34 cellular contexts compared by ENCODE assay signal in genomic region chr19:39819786-39820185, GRCh38. TPM values are rescaled to one million over a fixed set of nuclear protein-coding genes. Genes with fewer than 3 reads are reported as not detected.
"Had no signal": no experiment of that assay in that cellular context is flagged by ENCODE, and none has a peak within 500 bp of the region (broad histone marks: within the 10 kb centered on the region; RNA-seq: fewer than 3 reads in every experiment).

No MANE protein-coding gene starts in this region.

- H3K36me3 ChIP-seq: adrenal gland, breast epithelium, SJSA1 had no signal

- H3K27ac Mint-ChIP-seq: activated CD4-positive, alpha-beta T cell treated with anti-CD3 and anti-CD28 coated beads for 36 hours; activated CD8-positive, alpha-beta T cell treated with anti-CD3 and anti-CD28 coated beads, Interleukin-2, amount 10 ng/mL, durations not matched to agents 7 days and 5 days; activated naive CD4-positive, alpha-beta T cell treated with anti-CD3 and anti-CD28 coated beads for 36 hours; activated T-cell treated with anti-CD3 and anti-CD28 coated beads, Interleukin-2, amount 50 U/mL, for 24 hours; T-helper 1 cell treated with Interleukin-12 subunit alpha and Interleukin-12 subunit beta and Interleukin-4 antibody, amounts not matched to agents 30 μg/mL and 1 μg/mL, for 36 hours; T-helper 2 cell treated with Interferon-gamma antibody and Interleukin-4, amounts not matched to agents 5 μg/mL and 100 μg/mL, for 36 hours; WTC11 had no signal

- H3K4me3 Mint-ChIP-seq: activated CD4-positive, alpha-beta T cell treated with anti-CD3 and anti-CD28 coated beads for 36 hours; activated CD4-positive, alpha-beta T cell treated with anti-CD3 and anti-CD28 coated beads, Interleukin-2, amount 10 ng/mL, durations not matched to agents 7 days and 5 days; activated CD8-positive, alpha-beta T cell treated with anti-CD3 and anti-CD28 coated beads, Interleukin-2, amount 10 ng/mL, durations not matched to agents 7 days and 5 days; activated naive CD4-positive, alpha-beta T cell treated with anti-CD3 and anti-CD28 coated beads for 36 hours; activated T-cell treated with anti-CD3 and anti-CD28 coated beads, Interleukin-2, amount 50 U/mL, for 24 hours; T-helper 1 cell treated with Interleukin-12 subunit alpha and Interleukin-12 subunit beta and Interleukin-4 antibody, amounts not matched to agents 30 μg/mL and 1 μg/mL, for 36 hours; T-helper 2 cell treated with Interferon-gamma antibody and Interleukin-4, amounts not matched to agents 5 μg/mL and 100 μg/mL, for 36 hours; WTC11 had no signal

- ATAC-seq: activated CD4-positive, alpha-beta T cell treated with anti-CD3 and anti-CD28 coated beads for 36 hours; activated CD4-positive, CD25-positive, alpha-beta regulatory T cell treated with anti-CD3 and anti-CD28 coated beads, Interleukin-2, amount 50 U/mL, for 24 hours; activated CD8-positive, alpha-beta T cell treated with anti-CD3 and anti-CD28 coated beads, Interleukin-2, amount 10 ng/mL, durations not matched to agents 7 days and 5 days; activated naive CD4-positive, alpha-beta T cell treated with anti-CD3 and anti-CD28 coated beads, Interleukin-2, amount 50 U/mL, for 72 hours; body of pancreas; Panc1; WTC11 had no signal

- H3K4me1 ChIP-seq: breast epithelium had no signal

- DNase-seq: activated CD4-positive, alpha-beta T cell treated with anti-CD3 and anti-CD28 coated beads for 36 hours; activated CD4-positive, alpha-beta T cell treated with anti-CD3 and anti-CD28 coated beads, Interleukin-2, amount 10 ng/mL, durations not matched to agents 7 days and 5 days; activated CD4-positive, alpha-beta T cell treated with anti-CD3 and anti-CD28 coated beads, Interleukin-2, amount 50 U/mL, for 48 hours; activated CD8-positive, alpha-beta T cell treated with anti-CD3 and anti-CD28 coated beads, Interleukin-2, amount 10 ng/mL, durations not matched to agents 7 days and 5 days; activated gamma-delta T cell treated with Interleukin-2 at 50 U/mL for 16 hours; activated naive CD4-positive, alpha-beta T cell treated with anti-CD3 and anti-CD28 coated beads for 36 hours; activated T-cell treated with anti-CD3 and anti-CD28 coated beads, Interleukin-2, amount 50 U/mL, for 24 hours; adrenal gland; body of pancreas; MM.1S; NCI-H1105; NCI-H1417 treated with DMSO at 0.1 percent for 48 hours; NCI-H1694; NCI-H1930; NCI-H2081 treated with DMSO at 0.1 percent for 48 hours; NCI-H226; NCI-H446 treated with DMSO at 0.1 percent for 48 hours; NCI-H524; NCI-H69; SHP77 treated with DMSO at 0.1 percent for 48 hours; SK-N-SH had no signal

- H3K9ac ChIP-seq: KMS-11, SK-N-SH had no signal

- H3K4me3 ChIP-seq: adrenal gland, body of pancreas, breast epithelium, SJSA1 had no signal

- H3K9me3 ChIP-seq: adrenal gland, body of pancreas, breast epithelium, SJSA1, SK-N-SH had no signal

- H3K9me3 Mint-ChIP-seq: activated CD4-positive, alpha-beta T cell treated with anti-CD3 and anti-CD28 coated beads, Interleukin-2, amount 10 ng/mL, durations not matched to agents 7 days and 5 days; activated naive CD4-positive, alpha-beta T cell treated with anti-CD3 and anti-CD28 coated beads for 36 hours; activated naive CD4-positive, alpha-beta T cell treated with anti-CD3 and anti-CD28 coated beads, Interleukin-2, amount 50 U/mL, for 72 hours; activated T-cell treated with anti-CD3 and anti-CD28 coated beads, Interleukin-2, amount 50 U/mL, for 24 hours; T-helper 1 cell treated with Interleukin-12 subunit alpha and Interleukin-12 subunit beta and Interleukin-4 antibody, amounts not matched to agents 30 μg/mL and 1 μg/mL, for 36 hours; T-helper 2 cell treated with Interferon-gamma antibody and Interleukin-4, amounts not matched to agents 5 μg/mL and 100 μg/mL, for 36 hours; WTC11 had no signal

- FAIRE-seq: astrocyte, TTC549 had no signal

- H3K36me3 Mint-ChIP-seq: activated naive CD4-positive, alpha-beta T cell treated with anti-CD3 and anti-CD28 coated beads, Interleukin-2, amount 50 U/mL, for 72 hours; WTC11 had no signal

- H3K27me3 ChIP-seq: adrenal gland, body of pancreas, breast epithelium, SJSA1 had no signal

- H3K27ac ChIP-seq: adrenal gland, body of pancreas, breast epithelium, KMS-11, SJSA1 had no signal

- H3K4me2 ChIP-seq: KMS-11, SK-N-SH had no signal

- H3K27me3 Mint-ChIP-seq: activated CD4-positive, alpha-beta T cell treated with anti-CD3 and anti-CD28 coated beads for 36 hours; activated CD4-positive, alpha-beta T cell treated with anti-CD3 and anti-CD28 coated beads, Interleukin-2, amount 10 ng/mL, durations not matched to agents 7 days and 5 days; activated T-cell treated with anti-CD3 and anti-CD28 coated beads, Interleukin-2, amount 50 U/mL, for 24 hours had no signal

RNA-seq across cellular contexts. Expression of gene LEUTX, which starts 41.1 kb away (rescaled TPM):
- total RNA-seq: activated CD4-positive, alpha-beta T cell treated with anti-CD3 and anti-CD28 coated beads for 36 hours; activated CD4-positive, alpha-beta T cell treated with anti-CD3 and anti-CD28 coated beads, Interleukin-2, amount 10 ng/mL, durations not matched to agents 7 days and 5 days; activated CD8-positive, alpha-beta T cell treated with anti-CD3 and anti-CD28 coated beads, Interleukin-2, amount 10 ng/mL, durations not matched to agents 7 days and 5 days; activated naive CD4-positive, alpha-beta T cell treated with anti-CD3 and anti-CD28 coated beads for 36 hours; activated naive CD4-positive, alpha-beta T cell treated with anti-CD3 and anti-CD28 coated beads, Interleukin-2, amount 50 U/mL, for 72 hours; adrenal gland; astrocyte; body of pancreas; breast epithelium; LHCN-M2; RPMI7951; SJSA1; WTC11 had no signal
- polyA plus RNA-seq: adrenal gland, SK-N-SH had no signal
